In the genomic region with DNA sequence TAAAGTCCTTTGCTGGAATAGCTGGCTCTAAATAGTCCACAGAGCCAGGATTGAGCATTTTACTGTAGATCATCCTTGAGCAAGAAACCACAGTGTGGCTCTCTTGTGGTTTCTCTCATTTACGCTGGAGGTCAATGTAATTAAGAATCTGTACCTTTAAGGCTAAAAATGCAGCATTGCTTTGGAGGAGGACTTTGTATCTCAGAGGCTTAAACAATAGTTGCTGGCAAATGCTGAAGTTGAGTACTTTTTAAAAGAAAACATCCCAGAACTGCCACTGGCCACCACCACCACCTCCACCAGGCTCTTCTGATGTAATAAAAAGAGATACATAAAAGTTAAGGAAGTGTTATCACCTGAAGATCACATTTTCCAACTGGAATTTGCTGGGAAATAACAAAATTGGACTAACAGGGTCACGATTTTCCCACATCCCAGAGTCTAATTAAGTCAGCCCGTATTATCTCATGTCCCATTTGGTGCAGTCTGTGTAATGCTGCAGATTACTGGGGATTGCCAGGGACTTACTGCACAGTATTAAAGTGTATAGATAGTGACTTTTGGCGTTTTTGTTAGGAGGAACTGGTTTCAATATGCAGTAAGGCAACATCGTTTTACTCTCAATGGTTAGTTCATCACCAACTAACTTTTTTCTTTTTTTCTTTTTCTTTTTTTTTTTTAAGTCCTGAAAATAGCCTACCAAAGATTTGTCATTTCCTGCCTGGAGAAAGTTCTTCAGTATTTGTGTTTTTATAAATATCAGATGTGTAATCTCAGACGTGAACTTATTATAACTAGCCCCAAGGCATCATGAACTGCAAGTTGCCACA, we compare ENCODE assay signal across 14 cellular contexts.
DNase-seq lines count a peak whose midpoint lies in the region; ATAC-seq, FAIRE-seq and TF ChIP-seq lines count a peak whose summit lies in the region.
"Had no signal": no experiment of that assay in that cellular context is flagged by ENCODE, and none has a peak within 500 bp of the region (broad histone marks: within the 10 kb centered on the region; RNA-seq: fewer than 3 reads in every experiment).

No MANE protein-coding gene starts in this region.

- peak overlapping the region; percentile 51 for H3K9ac ChIP-seq in astrocyte (ENCODE audit: low read length)
- no peak overlapping the region for H3K9ac ChIP-seq in kidney (ENCODE audit: low read length in 2 of 2)

- H3K27ac ChIP-seq in astrocyte (ENCODE audit: low read depth, low read length) (peak overlapping the region; percentile 50), kidney (ENCODE audit: low read depth in 2 of 2, low read length in 2 of 2) (no peak overlapping the region)
- H3K27ac ChIP-seq: testis had no signal

- H3K4me2 ChIP-seq in astrocyte (ENCODE audit: low read length) = peak overlapping the region; percentile 84

- no peaks in the 10 kb centered on the region for H4K20me1 ChIP-seq in astrocyte (ENCODE audit: insufficient read depth, low read length)

- no peak overlapping the region for H3K27ac Mint-ChIP-seq in astrocyte (ENCODE audit: unreplicated experiment)
- H3K27ac Mint-ChIP-seq: activated B cell treated with CpG ODN at 0.5 μM for 24 hours had no signal

- H3K9me3 ChIP-seq in astrocyte (ENCODE audit: insufficient read depth, low read depth, low read length) (no peaks in the 10 kb centered on the region), kidney (ENCODE audit: control insufficient read depth in 1 of 2, low read length in 2 of 2) (no peaks in the 10 kb centered on the region)
- H3K9me3 ChIP-seq: testis had no signal

- no peak for FAIRE-seq in astrocyte (lab: Jason Lieb, UNC)
- peak; percentile 52 for FAIRE-seq in kidney (lab: Jason Lieb, UNC)
- FAIRE-seq: H1 had no signal

- peaks cover 9% of the 10 kb centered on the region for H3K4me1 Mint-ChIP-seq in astrocyte (ENCODE audit: low read depth, unreplicated experiment)
- H3K4me1 Mint-ChIP-seq: activated B cell treated with CpG ODN at 0.5 μM for 24 hours had no signal

- DNase-seq in AG09309 (ENCODE audit: low read depth) = peak; percentile 11
- DNase-seq in LHCN-M2 (ENCODE audit: low read depth) = peak; percentile 43
- DNase-seq in astrocyte (ENCODE audit: low read depth) = peak; percentile 26
- DNase-seq in kidney = no peak
- no peak for DNase-seq in stimulated activated naive CD4-positive, alpha-beta T cell treated with Interleukin-2 at 50 U/mL for 16 hours (lab: John Stamatoyannopoulos, UW)
- no peak for DNase-seq in NCI-H187 (lab: John Stamatoyannopoulos, UW)
- DNase-seq: activated B cell treated with CpG ODN at 0.5 μM for 24 hours; activated T-cell treated with anti-CD3 and anti-CD28 coated beads, Interleukin-2, amount 50 U/mL, for 4 hours; C1 segment of cervical spinal cord; NCI-H226; testis had no signal

- H3K4me3 Mint-ChIP-seq in astrocyte (ENCODE audit: unreplicated experiment) = no peak overlapping the region
- H3K4me3 Mint-ChIP-seq: activated B cell treated with CpG ODN at 0.5 μM for 24 hours; activated T-cell treated with anti-CD3 and anti-CD28 coated beads, Interleukin-2, amount 50 U/mL, for 4 hours had no signal

- peaks cover 14% of the 10 kb centered on the region for H3K4me1 ChIP-seq in astrocyte (ENCODE audit: insufficient read depth, low read length)
- H3K4me1 ChIP-seq in kidney (ENCODE audit: control insufficient read depth in 1 of 2, insufficient read depth in 1 of 2, low read depth in 1 of 2, low read length in 2 of 2) = no peaks in the 10 kb centered on the region

- ATAC-seq in HG03135 (IDR thresholded peaks at IDR 0.05; ENCODE audit: unreplicated experiment) (no peak), GM19328 (IDR thresholded peaks at IDR 0.05; ENCODE audit: unreplicated experiment) (no peak)
- ATAC-seq: activated T-cell treated with anti-CD3 and anti-CD28 coated beads, Interleukin-2, amount 50 U/mL, for 4 hours had no signal

- intact Hi-C loops in kidney (cut with DNase I) = no loop called here

- H3K9me3 Mint-ChIP-seq in astrocyte (ENCODE audit: unreplicated experiment) = no peaks in the 10 kb centered on the region
- H3K9me3 Mint-ChIP-seq: activated B cell treated with CpG ODN at 0.5 μM for 24 hours; activated T-cell treated with anti-CD3 and anti-CD28 coated beads, Interleukin-2, amount 50 U/mL, for 4 hours had no signal

- no peaks in the 10 kb centered on the region for H3K27me3 ChIP-seq in astrocyte (ENCODE audit: insufficient read depth, low read length)
- H3K27me3 ChIP-seq: testis had no signal

- no peaks in the 10 kb centered on the region for H3K36me3 Mint-ChIP-seq in astrocyte (ENCODE audit: low read depth, unreplicated experiment)

- H2AFZ ChIP-seq in astrocyte (ENCODE audit: low read depth, low read length) = peak overlapping the region; percentile 71

- H3K79me2 ChIP-seq in astrocyte (ENCODE audit: insufficient read depth, low read length) = no peaks in the 10 kb centered on the region

- no peak for TF ChIP-seq CTCF in AG09309 (IDR thresholded peaks at IDR 0.05; ENCODE audit: control insufficient read depth, insufficient read depth, low read depth, low read length, missing control alignments)
- no peak for TF ChIP-seq CTCF in astrocyte (IDR thresholded peaks at IDR 0.05; ENCODE audit: insufficient read depth, low read depth, low read length)
- no peak for TF ChIP-seq CTCF in kidney (IDR thresholded peaks at IDR 0.05; ENCODE audit: borderline replicate concordance, extremely low read depth, insufficient read depth)

- H3K4me3 ChIP-seq in AG09309 (ENCODE audit: control insufficient read depth, low read depth, low read length) (peak overlapping the region; percentile 27), astrocyte (ENCODE audit: insufficient read depth, low read depth, low read length) (peak overlapping the region; percentile 57), kidney (ENCODE audit: low read length in 2 of 2) (peak overlapping the region in 1 of 2 donors; percentile 43)
- H3K4me3 ChIP-seq: testis had no signal

- peaks cover 1% of the 10 kb centered on the region for H3K27me3 Mint-ChIP-seq in astrocyte (ENCODE audit: low read depth, unreplicated experiment)
- H3K27me3 Mint-ChIP-seq: activated B cell treated with CpG ODN at 0.5 μM for 24 hours had no signal

- no peaks in the 10 kb centered on the region for H3K36me3 ChIP-seq in astrocyte (ENCODE audit: insufficient read depth, low read length)
- no peaks in the 10 kb centered on the region for H3K36me3 ChIP-seq in kidney (ENCODE audit: control insufficient read depth in 1 of 2, insufficient read depth in 2 of 2, low read length in 2 of 2)

Comparison
In these comparisons a context has a peak if more than half of its experiments do, and no peak if none do; other contexts are left out.
1. DNase-seq: peak in AG09309 (single experiment), LHCN-M2 (single experiment) and astrocyte (single experiment); none in kidney (single experiment), stimulated activated naive CD4-positive, alpha-beta T cell treated with Interleukin-2 at 50 U/mL for 16 hours (single experiment) and NCI-H187 (0 of 2).